ENCODE assay signal across 2 cellular contexts in genomic region chr3:50189989-50190388, GRCh38.
TF ChIP-seq lines count a peak whose summit lies in the region.

No MANE protein-coding gene starts in this region.

TF ChIP-seq in H1, 55 proteins besides CTCF, POLR2A, EP300 and RAD21:
- TF ChIP-seq MAX (IDR thresholded peaks at IDR 0.05) = no peak
- TF ChIP-seq SRF (IDR thresholded peaks at IDR 0.05; ENCODE audit: low read depth, low read length) = no peak
- no peak for TF ChIP-seq RXRA (IDR thresholded peaks at IDR 0.05; ENCODE audit: insufficient read depth, low read depth, low read length)
- TF ChIP-seq SUZ12 (IDR thresholded peaks at IDR 0.05; ENCODE audit: low read length) = no peak
- no peak for TF ChIP-seq NANOG (IDR thresholded peaks at IDR 0.05; ENCODE audit: insufficient read depth, low read depth, low read length, poor library complexity, severe bottlenecking)
- no peak for TF ChIP-seq PHF8 (conservative IDR thresholded peaks at IDR 0.05; ENCODE audit: low read depth, low read length)
- TF ChIP-seq RFX5 (IDR thresholded peaks at IDR 0.05; ENCODE audit: borderline replicate concordance, low read depth, low read length) = no peak
- TF ChIP-seq TAF7 (optimal IDR thresholded peaks at IDR 0.05; ENCODE audit: borderline replicate concordance, low read depth, low read length) = no peak
- TF ChIP-seq USF2 (IDR thresholded peaks at IDR 0.05; ENCODE audit: low read length) = no peak
- no peak for TF ChIP-seq SAP30 (IDR thresholded peaks at IDR 0.05; ENCODE audit: insufficient read depth, insufficient replicate concordance, low read length)
- no peak for TF ChIP-seq CBX5 (IDR thresholded peaks at IDR 0.05; ENCODE audit: low read depth, low read length)
- no peak for TF ChIP-seq TBP (IDR thresholded peaks at IDR 0.05; ENCODE audit: low read depth, low read length)
- no peak for TF ChIP-seq KDM5A (IDR thresholded peaks at IDR 0.05; ENCODE audit: low read length)
- no peak for TF ChIP-seq CREB1 (IDR thresholded peaks at IDR 0.05)
- no peak for TF ChIP-seq SIN3A (conservative IDR thresholded peaks at IDR 0.05 in 1 of 2, IDR thresholded peaks at IDR 0.05 in 1 of 2; ENCODE audit: low read depth in 1 of 2, low read length in 2 of 2)
- no peak for TF ChIP-seq NRF1 (IDR thresholded peaks at IDR 0.05; ENCODE audit: low read depth, low read length)
- TF ChIP-seq BCL11A (IDR thresholded peaks at IDR 0.05; ENCODE audit: low read depth in 2 of 2, low read length in 2 of 2) = no peak
- TF ChIP-seq BACH1 (IDR thresholded peaks at IDR 0.05; ENCODE audit: low read length) = no peak
- no peak for TF ChIP-seq ZNF274 (IDR thresholded peaks at IDR 0.05; ENCODE audit: borderline replicate concordance, extremely low read depth, low read length)
- TF ChIP-seq BRCA1 (IDR thresholded peaks at IDR 0.05; ENCODE audit: low read depth, low read length) = no peak

TF ChIP-seq in SK-N-SH treated with all-trans-retinoic acid at 6 μM for 48 hours, 23 proteins besides CTCF, POLR2A, EP300 and RAD21:
- TF ChIP-seq RARB (CRISPR knock-in tag; IDR thresholded peaks at IDR 0.05) = no peak
- no peak for TF ChIP-seq SNAI2 (CRISPR knock-in tag; IDR thresholded peaks at IDR 0.05)
- no peak for TF ChIP-seq ZFP3 (CRISPR knock-in tag; IDR thresholded peaks at IDR 0.05)
- no peak for TF ChIP-seq TOX (CRISPR knock-in tag; IDR thresholded peaks at IDR 0.05; ENCODE audit: borderline replicate concordance)
- no peak for TF ChIP-seq POU6F1 (CRISPR knock-in tag; IDR thresholded peaks at IDR 0.05; ENCODE audit: borderline replicate concordance, low read depth)
- no peak for TF ChIP-seq TCF4 (CRISPR knock-in tag; IDR thresholded peaks at IDR 0.05; ENCODE audit: borderline replicate concordance)
- no peak for TF ChIP-seq ESRRG (CRISPR knock-in tag; IDR thresholded peaks at IDR 0.05)
- TF ChIP-seq CSDC2 (CRISPR knock-in tag; IDR thresholded peaks at IDR 0.05) = no peak
- no peak for TF ChIP-seq GLIS3 (CRISPR knock-in tag; IDR thresholded peaks at IDR 0.05)
- TF ChIP-seq OSR1 (CRISPR knock-in tag; IDR thresholded peaks at IDR 0.05) = no peak
- no peak for TF ChIP-seq ARNTL (CRISPR knock-in tag; IDR thresholded peaks at IDR 0.05; ENCODE audit: borderline replicate concordance, low read depth)
- no peak for TF ChIP-seq ZC3H10 (CRISPR knock-in tag; IDR thresholded peaks at IDR 0.05)
- no peak for TF ChIP-seq TSHZ2 (CRISPR knock-in tag; IDR thresholded peaks at IDR 0.05)
- TF ChIP-seq ZNF70 (CRISPR knock-in tag; IDR thresholded peaks at IDR 0.05) = no peak
- no peak for TF ChIP-seq ZNF8 (CRISPR knock-in tag; IDR thresholded peaks at IDR 0.05)
- no peak for TF ChIP-seq ZFP30 (CRISPR knock-in tag; IDR thresholded peaks at IDR 0.05)
- TF ChIP-seq BACH2 (CRISPR knock-in tag; IDR thresholded peaks at IDR 0.05; ENCODE audit: borderline replicate concordance) = no peak
- no peak for TF ChIP-seq ZNF565 (CRISPR knock-in tag; conservative IDR thresholded peaks at IDR 0.05; ENCODE audit: low read depth)
- no peak for TF ChIP-seq PPARA (CRISPR knock-in tag; IDR thresholded peaks at IDR 0.05; ENCODE audit: borderline replicate concordance)
